ENCODE assay signal across 1 cellular context in genomic region chr3:132722165-132723023, GRCh38.
TF ChIP-seq lines count a peak whose summit lies in the region.

Gene NPHP3, minus strand, starts transcription at chr3:132722409. Its CDS starts 54 bp downstream, at chr3:132722355.

TF ChIP-seq in HCT116, 20 proteins besides CTCF, POLR2A, EP300 and RAD21 (continued from another document):
- TF ChIP-seq REST (IDR thresholded peaks at IDR 0.05; ENCODE audit: low read depth) (no peak), SIN3A (IDR thresholded peaks at IDR 0.05; ENCODE audit: low read depth) (peak; percentile 57), EZH2 (IDR thresholded peaks at IDR 0.05) (no peak), CBX3 (IDR thresholded peaks at IDR 0.05; ENCODE audit: low read depth) (no peak), ATF3 (IDR thresholded peaks at IDR 0.05) (no peak), FOSL1 (IDR thresholded peaks at IDR 0.05; ENCODE audit: low read depth) (no peak), CEBPB (IDR thresholded peaks at IDR 0.05; ENCODE audit: low read depth) (no peak), SP1 (IDR thresholded peaks at IDR 0.05; ENCODE audit: low read depth) (no peak; the same call in 1 of the 2 replicates), POLR2AphosphoS5 (IDR thresholded peaks at IDR 0.05; ENCODE audit: low read depth, low read length) (peak; percentile 94), ZNF274 (IDR thresholded peaks at IDR 0.05; ENCODE audit: low read depth, low read length) (no peak)
